In the genomic region with DNA sequence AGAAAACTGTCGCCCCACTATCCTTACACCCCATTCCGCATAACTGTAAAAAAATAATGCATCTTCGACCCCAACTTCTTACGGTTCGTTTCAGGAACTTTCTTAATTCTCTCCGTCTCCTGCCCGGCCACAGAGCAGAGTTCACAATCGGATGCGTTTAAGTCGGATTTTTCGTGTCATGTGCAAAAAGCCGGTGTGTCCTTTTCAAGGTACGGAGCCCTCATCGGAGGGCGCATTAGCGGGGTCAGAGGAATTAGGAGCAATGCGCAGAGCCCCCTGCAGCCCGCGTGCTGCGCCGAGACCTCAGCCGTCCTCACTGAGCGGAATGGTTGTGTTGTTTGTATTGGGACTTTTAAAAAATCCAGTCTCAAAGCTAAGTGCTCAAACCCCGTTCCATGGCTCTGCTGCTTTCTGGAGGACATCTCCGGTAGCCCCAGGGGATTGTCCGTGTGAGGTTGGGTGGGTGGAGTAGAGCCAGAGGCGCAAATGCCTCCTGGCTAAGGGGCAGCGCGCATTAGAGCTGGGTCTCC, we compare ENCODE assay signal across 23 cellular contexts. TPM values are rescaled to one million over a fixed set of nuclear protein-coding genes. Genes with fewer than 3 reads are reported as not detected.
A peak's percentile ranks its signal among the peaks of the same experiment; 100 is the strongest.
DNase-seq lines count a peak whose midpoint lies in the region; ATAC-seq and TF ChIP-seq lines count a peak whose summit lies in the region.
"Had no signal": no experiment of that assay in that cellular context is flagged by ENCODE, and none has a peak within 500 bp of the region (broad histone marks: within the 10 kb centered on the region; RNA-seq: fewer than 3 reads in every experiment).

No MANE protein-coding gene starts in this region.

- CTCF ChIA-PET in WTC11 (lab: Charles Lee): interaction anchor here (0.5 to 1.3 kb wide), 5 partner anchors 10 to 658 kb away, joined by 3 to 5 read pairs (median 3); no protein-coding TSS in a partner anchor

- peaks cover 24% of the 10 kb centered on the region for H3K4me1 ChIP-seq in iPS-15b (ENCODE audit: control insufficient read depth, insufficient read depth, low read length)
- peaks cover 4% of the 10 kb centered on the region; the same call in 1 of the 2 replicates for H3K4me1 ChIP-seq in HAP-1
- H3K4me1 ChIP-seq: BE2C had no signal

- H3K4me3 ChIP-seq in iPS-15b (ENCODE audit: low read depth, low read length): peak overlapping the region; percentile 33
- H3K4me3 ChIP-seq in HAP-1: no peak overlapping the region
- H3K4me3 ChIP-seq: gastrocnemius medialis, lung had no signal

- no peak for TF ChIP-seq CTCF in WTC11 (IDR thresholded peaks at IDR 0.05)
- no peak for TF ChIP-seq CTCF in osteocyte (IDR thresholded peaks at IDR 0.05)

- peak overlapping the region; percentile 51 for H3K27ac Mint-ChIP-seq in activated CD4-positive, alpha-beta T cell treated with anti-CD3 and anti-CD28 coated beads, Interleukin-2, amount 10 ng/mL, durations not matched to agents 24 days and 14 days
- H3K27ac Mint-ChIP-seq in WTC11 (no peak overlapping the region), osteocyte (ENCODE audit: unreplicated experiment) (no peak overlapping the region)

- no peak for DNase-seq in activated CD4-positive, alpha-beta T cell treated with anti-CD3 and anti-CD28 coated beads, Interleukin-2, amount 10 ng/mL, durations not matched to agents 24 days and 14 days
- no peak for DNase-seq in activated CD4-positive, alpha-beta T cell treated with anti-CD3 and anti-CD28 coated beads, Interleukin-2, amount 50 U/mL, for 48 hours
- DNase-seq in WTC11 (ENCODE audit: low spot score) (peak; percentile 42), osteocyte (ENCODE audit: extremely low spot score, unreplicated experiment) (no peak), C1 segment of cervical spinal cord (lab: John Stamatoyannopoulos, UW) (no peak), activated gamma-delta T cell (lab: John Stamatoyannopoulos, UW) (no peak), HAP-1 (ENCODE audit: low spot score in 2 of 2) (no peak)
- DNase-seq: BE2C; Calu3; erythroblast; gastrocnemius medialis; naive B cell; NCI-H1436 treated with DMSO at 0.1 percent for 48 hours; NCI-H2171 treated with DMSO at 0.1 percent for 48 hours; SIG-M5; stimulated activated CD4-positive, alpha-beta T cell treated with anti-CD3 and anti-CD28 coated beads, Interleukin-12 subunit alpha, Interleukin-12 subunit beta, amount 100 ng/mL, for 4 hours had no signal

- intact Hi-C loops in activated CD4-positive, alpha-beta T cell treated with anti-CD3 and anti-CD28 coated beads, Interleukin-2, amount 10 ng/mL, durations not matched to agents 24 days and 14 days (cut with micrococcal nuclease): no loop called here

- H3K9me3 Mint-ChIP-seq in activated CD4-positive, alpha-beta T cell treated with anti-CD3 and anti-CD28 coated beads, Interleukin-2, amount 10 ng/mL, durations not matched to agents 24 days and 14 days: peaks cover 24% of the 10 kb centered on the region
- H3K9me3 Mint-ChIP-seq in WTC11 (no peaks in the 10 kb centered on the region), osteocyte (ENCODE audit: unreplicated experiment) (no peaks in the 10 kb centered on the region)

- peaks cover 82% of the 10 kb centered on the region for H3K27me3 Mint-ChIP-seq in activated CD4-positive, alpha-beta T cell treated with anti-CD3 and anti-CD28 coated beads, Interleukin-2, amount 10 ng/mL, durations not matched to agents 24 days and 14 days
- H3K27me3 Mint-ChIP-seq in WTC11 (ENCODE audit: low read depth) (peaks cover 98% of the 10 kb centered on the region), osteocyte (ENCODE audit: unreplicated experiment) (peaks cover 91% of the 10 kb centered on the region)

- POLR2A ChIA-PET in WTC11 (lab: Charles Lee): no interaction called here

- H3K36me3 ChIP-seq in iPS-15b (ENCODE audit: control insufficient read depth, insufficient read depth, low read length) (no peaks in the 10 kb centered on the region), HAP-1 (replicated peaks) (no peaks in the 10 kb centered on the region)
- H3K36me3 ChIP-seq: BE2C, gastrocnemius medialis had no signal

- peaks cover 10% of the 10 kb centered on the region for H3K4me1 Mint-ChIP-seq in activated CD4-positive, alpha-beta T cell treated with anti-CD3 and anti-CD28 coated beads, Interleukin-2, amount 10 ng/mL, durations not matched to agents 24 days and 14 days
- H3K4me1 Mint-ChIP-seq in WTC11 (peaks cover 69% of the 10 kb centered on the region), osteocyte (ENCODE audit: unreplicated experiment) (peaks cover 26% of the 10 kb centered on the region)

- in situ Hi-C loops in HAP-1 (cut with MboI; ENCODE audit: low sequenced_read_pairs): no loop called here

- peak; percentile 7; the same call in 1 of the 2 replicates for ATAC-seq in WTC11
- ATAC-seq: gastrocnemius medialis had no signal

- no peak overlapping the region for H3K9ac ChIP-seq in iPS-15b (ENCODE audit: low read depth, low read length)

- H3K4me3 Mint-ChIP-seq in activated CD4-positive, alpha-beta T cell treated with anti-CD3 and anti-CD28 coated beads, Interleukin-2, amount 10 ng/mL, durations not matched to agents 24 days and 14 days: no peak overlapping the region
- peak overlapping the region; percentile 76 for H3K4me3 Mint-ChIP-seq in WTC11
- peak overlapping the region; percentile 27 for H3K4me3 Mint-ChIP-seq in osteocyte (ENCODE audit: unreplicated experiment)

- H3K27me3 ChIP-seq in iPS-15b (ENCODE audit: control insufficient read depth, insufficient read depth, low read length): peaks cover 92% of the 10 kb centered on the region
- H3K27me3 ChIP-seq in HAP-1 (ENCODE audit: low read depth): peaks cover 98% of the 10 kb centered on the region

- no peaks in the 10 kb centered on the region for H3K9me3 ChIP-seq in iPS-15b (ENCODE audit: control insufficient read depth, insufficient read depth, low read length)
- H3K9me3 ChIP-seq in HAP-1: no peaks in the 10 kb centered on the region
- H3K9me3 ChIP-seq: BE2C, gastrocnemius medialis had no signal

- peaks cover 7% of the 10 kb centered on the region for H3K36me3 Mint-ChIP-seq in activated CD4-positive, alpha-beta T cell treated with anti-CD3 and anti-CD28 coated beads, Interleukin-2, amount 10 ng/mL, durations not matched to agents 24 days and 14 days (ENCODE audit: low read depth)
- H3K36me3 Mint-ChIP-seq in WTC11: no peaks in the 10 kb centered on the region
- no peaks in the 10 kb centered on the region for H3K36me3 Mint-ChIP-seq in osteocyte (ENCODE audit: unreplicated experiment)

TF ChIP-seq in WTC11, 78 proteins besides CTCF, POLR2A, EP300 and RAD21:
- no peak for TF ChIP-seq ESRRA (CRISPR knock-in tag; IDR thresholded peaks at IDR 0.05; ENCODE audit: borderline replicate concordance)
- TF ChIP-seq, protein P1, sequence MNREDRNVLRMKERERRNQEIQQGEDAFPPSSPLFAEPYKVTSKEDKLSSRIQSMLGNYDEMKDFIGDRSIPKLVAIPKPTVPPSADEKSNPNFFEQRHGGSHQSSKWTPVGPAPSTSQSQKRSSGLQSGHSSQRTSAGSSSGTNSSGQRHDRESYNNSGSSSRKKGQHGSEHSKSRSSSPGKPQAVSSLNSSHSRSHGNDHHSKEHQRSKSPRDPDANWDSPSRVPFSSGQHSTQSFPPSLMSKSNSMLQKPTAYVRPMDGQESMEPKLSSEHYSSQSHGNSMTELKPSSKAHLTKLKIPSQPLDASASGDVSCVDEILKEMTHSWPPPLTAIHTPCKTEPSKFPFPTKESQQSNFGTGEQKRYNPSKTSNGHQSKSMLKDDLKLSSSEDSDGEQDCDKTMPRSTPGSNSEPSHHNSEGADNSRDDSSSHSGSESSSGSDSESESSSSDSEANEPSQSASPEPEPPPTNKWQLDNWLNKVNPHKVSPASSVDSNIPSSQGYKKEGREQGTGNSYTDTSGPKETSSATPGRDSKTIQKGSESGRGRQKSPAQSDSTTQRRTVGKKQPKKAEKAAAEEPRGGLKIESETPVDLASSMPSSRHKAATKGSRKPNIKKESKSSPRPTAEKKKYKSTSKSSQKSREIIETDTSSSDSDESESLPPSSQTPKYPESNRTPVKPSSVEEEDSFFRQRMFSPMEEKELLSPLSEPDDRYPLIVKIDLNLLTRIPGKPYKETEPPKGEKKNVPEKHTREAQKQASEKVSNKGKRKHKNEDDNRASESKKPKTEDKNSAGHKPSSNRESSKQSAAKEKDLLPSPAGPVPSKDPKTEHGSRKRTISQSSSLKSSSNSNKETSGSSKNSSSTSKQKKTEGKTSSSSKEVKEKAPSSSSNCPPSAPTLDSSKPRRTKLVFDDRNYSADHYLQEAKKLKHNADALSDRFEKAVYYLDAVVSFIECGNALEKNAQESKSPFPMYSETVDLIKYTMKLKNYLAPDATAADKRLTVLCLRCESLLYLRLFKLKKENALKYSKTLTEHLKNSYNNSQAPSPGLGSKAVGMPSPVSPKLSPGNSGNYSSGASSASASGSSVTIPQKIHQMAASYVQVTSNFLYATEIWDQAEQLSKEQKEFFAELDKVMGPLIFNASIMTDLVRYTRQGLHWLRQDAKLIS (CRISPR knock-in tag; IDR thresholded peaks at IDR 0.05; ENCODE audit: borderline replicate concordance): no peak
- TF ChIP-seq TP53 (CRISPR knock-in tag; IDR thresholded peaks at IDR 0.05): no peak
- TF ChIP-seq ZNF671 (CRISPR knock-in tag; IDR thresholded peaks at IDR 0.05): no peak
- no peak for TF ChIP-seq FOXP1 (CRISPR knock-in tag; IDR thresholded peaks at IDR 0.05; ENCODE audit: borderline replicate concordance)
- no peak for TF ChIP-seq ETV6 (CRISPR knock-in tag; IDR thresholded peaks at IDR 0.05)
- no peak for TF ChIP-seq ELF4 (CRISPR knock-in tag; IDR thresholded peaks at IDR 0.05; ENCODE audit: low read depth)
- no peak for TF ChIP-seq ZNF138 (CRISPR knock-in tag; conservative IDR thresholded peaks at IDR 0.05)
- no peak for TF ChIP-seq ZNF423 (CRISPR knock-in tag; IDR thresholded peaks at IDR 0.05)
- TF ChIP-seq KAT7 (CRISPR knock-in tag; IDR thresholded peaks at IDR 0.05; ENCODE audit: borderline replicate concordance): no peak
- no peak for TF ChIP-seq MAX (CRISPR knock-in tag; IDR thresholded peaks at IDR 0.05)
- TF ChIP-seq TCF7 (CRISPR knock-in tag; IDR thresholded peaks at IDR 0.05; ENCODE audit: low read depth): no peak
- no peak for TF ChIP-seq HMGA2 (CRISPR knock-in tag; IDR thresholded peaks at IDR 0.05)
TF ChIP-seq in WTC11: peak in this region for 0.

RNA-seq across cellular contexts. Expression of gene GSC, which starts 3.8 kb away (rescaled TPM):
- not detected in 2 replicates for total RNA-seq in activated CD4-positive, alpha-beta T cell treated with anti-CD3 and anti-CD28 coated beads, Interleukin-2, amount 10 ng/mL, durations not matched to agents 24 days and 14 days
- total RNA-seq in WTC11 (2021) (1.6 to 4.4 TPM (median 2.0 TPM) in 3 replicates), osteocyte (not detected in 2 replicates)
- total RNA-seq: A172; Calu3; dermis blood vessel endothelial cell; G401; T-helper 2 cell treated with Interferon-gamma antibody and Interleukin-4, amounts not matched to agents 100 ng/mL and 5 ng/mL, for 36 hours; temporal lobe had no signal
